In genomic region chr11:108008656-108009496, GRCh38 we compare ENCODE assay signal across 1 cellular context.
TF ChIP-seq lines count a peak whose summit lies in the region.

CUL5 (plus strand) TSS chr11:108008898; CDS start chr11:108009349, 451 bp downstream.

TF ChIP-seq in HepG2, 621 proteins besides CTCF, POLR2A, EP300 and RAD21 (continued from another document and continues in another):
- TF ChIP-seq ZFP90 (CRISPR knock-in tag; IDR thresholded peaks at IDR 0.05; ENCODE audit: borderline replicate concordance) (0 out of 2 replicates have a peak, but pooled peaks have one; percentile 50), PHF5A (CRISPR knock-in tag; IDR thresholded peaks at IDR 0.05; ENCODE audit: low read depth, unreplicated experiment) (no peak), JUN (CRISPR knock-in tag; IDR thresholded peaks at IDR 0.05) (peak; percentile 78), SOX6 (IDR thresholded peaks at IDR 0.05) (no peak), SOX6 (CRISPR knock-in tag; IDR thresholded peaks at IDR 0.05) (peak; percentile 69), ZNF441 (CRISPR knock-in tag; IDR thresholded peaks at IDR 0.05; ENCODE audit: borderline replicate concordance) (peak; percentile 59; the same call in 1 of the 2 replicates), BCL6 (CRISPR knock-in tag; IDR thresholded peaks at IDR 0.05) (peak; percentile 7; the same call in 1 of the 2 replicates), MBNL3 (CRISPR knock-in tag; conservative IDR thresholded peaks at IDR 0.05) (no peak), KAT8 (CRISPR knock-in tag; IDR thresholded peaks at IDR 0.05) (peak; percentile 94), SAFB2 (CRISPR knock-in tag; IDR thresholded peaks at IDR 0.05; ENCODE audit: borderline replicate concordance, low read depth) (peak; percentile 90), PAF1 (CRISPR knock-in tag; IDR thresholded peaks at IDR 0.05) (no peak), NCOA1 (CRISPR knock-in tag; IDR thresholded peaks at IDR 0.05) (peak; percentile 88; the same call in 1 of the 2 replicates), ZNF782 (CRISPR knock-in tag; IDR thresholded peaks at IDR 0.05; ENCODE audit: borderline replicate concordance) (peak; percentile 29; the same call in 1 of the 2 replicates), PBX2 (CRISPR knock-in tag; IDR thresholded peaks at IDR 0.05) (no peak), HDAC2 (CRISPR knock-in tag; IDR thresholded peaks at IDR 0.05) (peak; percentile 30), ZNF382 (CRISPR knock-in tag; IDR thresholded peaks at IDR 0.05; ENCODE audit: borderline replicate concordance) (no peak), ZNF816 (CRISPR knock-in tag; IDR thresholded peaks at IDR 0.05; ENCODE audit: borderline replicate concordance) (no peak; the same call in 1 of the 2 replicates), ZBTB7B (CRISPR knock-in tag; IDR thresholded peaks at IDR 0.05) (no peak), ZNF709 (CRISPR knock-in tag; IDR thresholded peaks at IDR 0.05) (peak; percentile 79; the same call in 1 of the 2 replicates), PRDM15 (CRISPR knock-in tag; IDR thresholded peaks at IDR 0.05) (no peak), RXRB (CRISPR knock-in tag; IDR thresholded peaks at IDR 0.05; ENCODE audit: borderline replicate concordance) (peak; percentile 60), ZNF780A (CRISPR knock-in tag; IDR thresholded peaks at IDR 0.05) (peak; percentile 74; the same call in 1 of the 2 replicates), MIXL1 (CRISPR knock-in tag; IDR thresholded peaks at IDR 0.05) (no peak), ZNF616 (CRISPR knock-in tag; IDR thresholded peaks at IDR 0.05; ENCODE audit: low read depth) (peak; percentile 93), SPEN (CRISPR knock-in tag; IDR thresholded peaks at IDR 0.05; ENCODE audit: low read depth) (peak; percentile 99), MIER2 (CRISPR knock-in tag; IDR thresholded peaks at IDR 0.05) (peak; percentile 12; the same call in 1 of the 2 replicates), SNAPC4 (CRISPR knock-in tag; IDR thresholded peaks at IDR 0.05) (peak; percentile 90), BORCS8-MEF2B (CRISPR knock-in tag; IDR thresholded peaks at IDR 0.05) (peak; percentile 61), ZNF747 (CRISPR knock-in tag; IDR thresholded peaks at IDR 0.05; ENCODE audit: borderline replicate concordance) (peak; percentile 93), FUBP1 (CRISPR knock-in tag; IDR thresholded peaks at IDR 0.05; ENCODE audit: borderline replicate concordance) (no peak), ZNF629 (CRISPR knock-in tag; conservative IDR thresholded peaks at IDR 0.05) (0 out of 2 replicates have a peak, but pooled peaks have one; percentile 2), ZNF720 (CRISPR knock-in tag; IDR thresholded peaks at IDR 0.05) (no peak), KLF13 (CRISPR knock-in tag; IDR thresholded peaks at IDR 0.05) (no peak), ZFP62 (CRISPR knock-in tag; IDR thresholded peaks at IDR 0.05) (no peak), POLR2AphosphoS5 (IDR thresholded peaks at IDR 0.05; ENCODE audit: low read depth, low read length) (peak; percentile 70), TFE3 (CRISPR knock-in tag; IDR thresholded peaks at IDR 0.05) (peak; percentile 93), ZC3H13 (CRISPR knock-in tag; IDR thresholded peaks at IDR 0.05) (peak; percentile 89), MAFF (IDR thresholded peaks at IDR 0.05; ENCODE audit: low read depth, low read length) (no peak), FOSL1 (CRISPR knock-in tag; IDR thresholded peaks at IDR 0.05; ENCODE audit: borderline replicate concordance) (no peak), ZMAT3 (CRISPR knock-in tag; conservative IDR thresholded peaks at IDR 0.05) (peak; percentile 65), SALL2 (CRISPR knock-in tag; IDR thresholded peaks at IDR 0.05) (peak; percentile 72), NFE2L1 (CRISPR knock-in tag; IDR thresholded peaks at IDR 0.05; ENCODE audit: borderline replicate concordance) (no peak), TP53 (CRISPR knock-in tag; conservative IDR thresholded peaks at IDR 0.05) (no peak; the same call in 1 of the 2 replicates), RBFOX2 (IDR thresholded peaks at IDR 0.05; ENCODE audit: low read depth, low read length) (peak; percentile 97), ZNF879 (CRISPR knock-in tag; IDR thresholded peaks at IDR 0.05) (0 out of 2 replicates have a peak, but pooled peaks have one; percentile 17), PHF20 (CRISPR knock-in tag; IDR thresholded peaks at IDR 0.05) (peak; percentile 83), ZNF501 (CRISPR knock-in tag; IDR thresholded peaks at IDR 0.05) (peak; percentile 93), ZNF614 (CRISPR knock-in tag; IDR thresholded peaks at IDR 0.05; ENCODE audit: borderline replicate concordance) (peak; percentile 38; the same call in 1 of the 2 replicates), EEA1 (CRISPR knock-in tag; IDR thresholded peaks at IDR 0.05; ENCODE audit: borderline replicate concordance) (peak; percentile 89), UBTF (CRISPR knock-in tag; IDR thresholded peaks at IDR 0.05) (peak; percentile 95), KDM5B (CRISPR knock-in tag; IDR thresholded peaks at IDR 0.05; ENCODE audit: borderline replicate concordance) (peak; percentile 98)
- TF ChIP-seq, protein P1, sequence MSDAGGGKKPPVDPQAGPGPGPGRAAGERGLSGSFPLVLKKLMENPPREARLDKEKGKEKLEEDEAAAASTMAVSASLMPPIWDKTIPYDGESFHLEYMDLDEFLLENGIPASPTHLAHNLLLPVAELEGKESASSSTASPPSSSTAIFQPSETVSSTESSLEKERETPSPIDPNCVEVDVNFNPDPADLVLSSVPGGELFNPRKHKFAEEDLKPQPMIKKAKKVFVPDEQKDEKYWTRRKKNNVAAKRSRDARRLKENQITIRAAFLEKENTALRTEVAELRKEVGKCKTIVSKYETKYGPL (CRISPR knock-in tag; IDR thresholded peaks at IDR 0.05) = 0 out of 2 replicates have a peak, but pooled peaks have one; percentile 23
